36 cellular contexts compared by ENCODE assay signal in genomic region chr12:116891019-116891418, GRCh38. TPM values are rescaled to one million over a fixed set of nuclear protein-coding genes. Genes with fewer than 3 reads are reported as not detected.
"Had no signal": no experiment of that assay in that cellular context is flagged by ENCODE, and none has a peak within 500 bp of the region (broad histone marks: within the 10 kb centered on the region; RNA-seq: fewer than 3 reads in every experiment).

No MANE protein-coding gene starts in this region.

- H3K4me1 ChIP-seq: adrenal gland, ascending aorta had no signal

- ATAC-seq: activated CD8-positive, alpha-beta T cell treated with anti-CD3 and anti-CD28 coated beads for 36 hours; activated naive CD4-positive, alpha-beta T cell treated with anti-CD3 and anti-CD28 coated beads, Interleukin-2, amount 50 U/mL, for 72 hours; activated T-cell treated with anti-CD3 and anti-CD28 coated beads, Interleukin-2, amount 50 U/mL, for 4 hours; activated T-cell treated with anti-CD3 and anti-CD28 coated beads, Interleukin-2, amount 50 U/mL, for 72 hours; activated T-helper 17 cell treated with anti-CD3 and anti-CD28 coated beads, Interleukin-2, amount 50 U/mL, for 72 hours had no signal

- H3K36me3 ChIP-seq: adrenal gland, ascending aorta, cardiac muscle cell had no signal

- DNase-seq: activated B cell treated with CpG ODN at 0.5 μM for 24 hours; activated CD4-positive, alpha-beta memory T cell treated with anti-CD3 and anti-CD28 coated beads for 36 hours; activated CD4-positive, alpha-beta T cell treated with anti-CD3 and anti-CD28 coated beads for 4 hours; activated CD4-positive, alpha-beta T cell treated with anti-CD3 and anti-CD28 coated beads, Interleukin-2, amount 10 ng/mL, durations not matched to agents 24 days and 14 days; activated CD4-positive, alpha-beta T cell treated with anti-CD3 and anti-CD28 coated beads, Interleukin-2, amount 50 U/mL, for 1 hour; activated CD4-positive, alpha-beta T cell treated with anti-CD3 and anti-CD28 coated beads, Interleukin-2, amount 50 U/mL, for 4 hours; activated CD4-positive, CD25-positive, alpha-beta regulatory T cell treated with anti-CD3 and anti-CD28 coated beads, Interleukin-2, amount 50 U/mL, for 72 hours; activated CD8-positive, alpha-beta memory T cell treated with anti-CD3 and anti-CD28 coated beads, Interleukin-2, amount 50 U/mL, for 4 hours; activated CD8-positive, alpha-beta T cell treated with anti-CD3 and anti-CD28 coated beads for 36 hours; activated effector memory CD4-positive, alpha-beta T cell treated with anti-CD3 and anti-CD28 coated beads, Interleukin-2, amount 50 U/mL, for 16 hours; activated gamma-delta T cell treated with Interleukin-2 at 50 U/mL for 16 hours; activated naive CD4-positive, alpha-beta T cell; activated naive CD4-positive, alpha-beta T cell treated with anti-CD3 and anti-CD28 coated beads for 36 hours; activated naive CD4-positive, alpha-beta T cell treated with anti-CD3 and anti-CD28 coated beads, Interleukin-2, amount 50 U/mL, for 16 hours; activated naive CD8-positive, alpha-beta T cell treated with anti-CD3 and anti-CD28 coated beads, Interleukin-2, amount 10 ng/mL, durations not matched to agents 7 days and 5 days; activated T-cell treated with anti-CD3 and anti-CD28 coated beads for 4 hours; activated T-cell treated with anti-CD3 and anti-CD28 coated beads, Interleukin-2, amount 50 U/mL, for 1 hour; activated T-cell treated with anti-CD3 and anti-CD28 coated beads, Interleukin-2, amount 50 U/mL, for 4 hours; activated T-cell treated with anti-CD3 and anti-CD28 coated beads, Interleukin-2, amount 50 U/mL, for 72 hours; adrenal gland; amygdala; anterior cingulate cortex; caudate nucleus; cerebellar nuclear complex; T-helper 1 cell; T-helper 2 cell; T-helper 9 cell had no signal

- H3K9me3 ChIP-seq: adrenal gland, ascending aorta had no signal

- H3K27me3 ChIP-seq: adrenal gland, ascending aorta had no signal

- FAIRE-seq: bronchial epithelial cell, TTC549 had no signal

- H3K27ac ChIP-seq: adrenal gland, ascending aorta, cardiac muscle cell, VCaP had no signal

- H3K4me3 ChIP-seq: adrenal gland, ascending aorta, cardiac muscle cell had no signal

RNA-seq across cellular contexts. Expression of gene HRK, which starts 9.8 kb away (rescaled TPM):
- total RNA-seq: activated CD4-positive, alpha-beta memory T cell treated with anti-CD3 and anti-CD28 coated beads for 36 hours; activated CD4-positive, alpha-beta T cell treated with anti-CD3 and anti-CD28 coated beads, Interleukin-2, amount 10 ng/mL, durations not matched to agents 24 days and 14 days; activated CD8-positive, alpha-beta memory T cell treated with anti-CD3 and anti-CD28 coated beads for 36 hours; activated CD8-positive, alpha-beta T cell treated with anti-CD3 and anti-CD28 coated beads for 36 hours; activated naive CD4-positive, alpha-beta T cell treated with anti-CD3 and anti-CD28 coated beads for 36 hours; activated naive CD4-positive, alpha-beta T cell treated with anti-CD3 and anti-CD28 coated beads, Interleukin-2, amount 50 U/mL, for 72 hours; activated naive CD8-positive, alpha-beta T cell treated with anti-CD3 and anti-CD28 coated beads, Interleukin-2, amount 10 ng/mL, durations not matched to agents 7 days and 5 days; activated T-cell treated with anti-CD3 and anti-CD28 coated beads, Interleukin-2, amount 50 U/mL, for 4 hours; activated T-helper 1 cell treated with anti-CD3 and anti-CD28 coated beads, Interleukin-12 subunit alpha, Interleukin-12 subunit beta, Interleukin-2, Interleukin-4 antibody, amounts not matched to agents 30 ng/mL and 10 ng/mL and 1 ng/mL, durations not matched to agents 14 hours and 24 hours and 36 hours; activated T-helper 17 cell treated with anti-CD3 and anti-CD28 coated beads, Interleukin-2, amount 50 U/mL, for 72 hours; ascending aorta; bronchial epithelial cell; cardiac muscle cell had no signal
